Comparison of ENCODE assay signal across 14 cellular contexts in genomic region chr5:55063220-55063863, GRCh38. TPM values are rescaled to one million over a fixed set of nuclear protein-coding genes. Genes with fewer than 3 reads are reported as not detected.
DNase-seq lines count a peak whose midpoint lies in the region; ATAC-seq and TF ChIP-seq lines count a peak whose summit lies in the region.
"Had no signal": no experiment of that assay in that cellular context is flagged by ENCODE, and none has a peak within 500 bp of the region (broad histone marks: within the 10 kb centered on the region; RNA-seq: fewer than 3 reads in every experiment).

No MANE protein-coding gene starts in this region.

- DNase-seq in AG08395 (ENCODE audit: low spot score) = peak; percentile 20
- peak; percentile 71 for DNase-seq in Daoy (ENCODE audit: low read depth)
- DNase-seq in RWPE2 (ENCODE audit: low spot score) = peak; percentile 75
- peak; percentile 3 for DNase-seq in fibroblast of pulmonary artery (ENCODE audit: low read depth)
- DNase-seq in NCI-H82 treated with DMSO at 0.1 percent for 48 hours (lab: John Stamatoyannopoulos, UW; ENCODE audit: unreplicated experiment) = no peak
- DNase-seq: activated CD4-positive, alpha-beta T cell treated with anti-CD3 and anti-CD28 coated beads for 48 hours; colonic mucosa; stomach; T-helper 17 cell had no signal

- no peaks in the 10 kb centered on the region for H3K27me3 ChIP-seq in RWPE2 (ENCODE audit: insufficient read depth, poor library complexity, severe bottlenecking)
- H3K27me3 ChIP-seq: colonic mucosa, stomach had no signal

- no peaks in the 10 kb centered on the region for H3K9me3 ChIP-seq in RWPE2 (ENCODE audit: severe bottlenecking)
- H3K9me3 ChIP-seq: colonic mucosa, stomach had no signal

- peak overlapping the region; percentile 68 for H3K27ac ChIP-seq in RWPE2 (ENCODE audit: poor library complexity, severe bottlenecking)
- H3K27ac ChIP-seq: colonic mucosa, stomach had no signal

- ATAC-seq in RWPE2 (ENCODE audit: low read depth) = peak; percentile 97
- ATAC-seq in GM18520 (IDR thresholded peaks at IDR 0.05; ENCODE audit: unreplicated experiment) = no peak
- no peak for ATAC-seq in GM19035 (IDR thresholded peaks at IDR 0.05; ENCODE audit: unreplicated experiment)
- no peak for ATAC-seq in HG03025 (IDR thresholded peaks at IDR 0.05; ENCODE audit: low FRiP score, unreplicated experiment)

- H3K4me3 ChIP-seq in RWPE2 (ENCODE audit: severe bottlenecking) (no peak overlapping the region), fibroblast of pulmonary artery (replicated peaks; ENCODE audit: low read depth, low read length) (no peak overlapping the region)
- H3K4me3 ChIP-seq: colonic mucosa, stomach had no signal

- TF ChIP-seq CTCF in RWPE2 (IDR thresholded peaks at IDR 0.05; ENCODE audit: poor library complexity, severe bottlenecking) = no peak
- no peak for TF ChIP-seq CTCF in fibroblast of pulmonary artery (IDR thresholded peaks at IDR 0.05; ENCODE audit: low read length, missing control alignments)

- no peaks in the 10 kb centered on the region for H3K36me3 ChIP-seq in RWPE2 (ENCODE audit: low read depth)
- H3K36me3 ChIP-seq: colonic mucosa, stomach had no signal

- H3K4me1 ChIP-seq in RWPE2 (ENCODE audit: insufficient read depth, poor library complexity, severe bottlenecking) = peaks cover 14% of the 10 kb centered on the region
- H3K4me1 ChIP-seq: colonic mucosa, stomach had no signal

RNA-seq across cellular contexts. Expression of gene GZMA, which starts 39.1 kb away (rescaled TPM):
- total RNA-seq in Daoy (2014; rRNA removed; shearing (Covaris generic)) = 1.8 TPM in 1 of 2 replicates, not detected in the other
- total RNA-seq: renal cortical epithelial cell had no signal

RNA-seq across cellular contexts. Expression of gene GZMK, which starts 39.3 kb away (rescaled TPM):
- not detected in 2 replicates for total RNA-seq in Daoy (2014; rRNA removed; shearing (Covaris generic))
- total RNA-seq: frontal cortex, renal cortical epithelial cell, stomach had no signal
